ENCODE assay signal across 7 cellular contexts in genomic region chr16:4694664-4695451, GRCh38. TPM values are rescaled to one million over a fixed set of nuclear protein-coding genes. Genes with fewer than 3 reads are reported as not detected.
DNase-seq lines count a peak whose midpoint lies in the region; ATAC-seq, FAIRE-seq and TF ChIP-seq lines count a peak whose summit lies in the region.

No MANE protein-coding gene starts in this region.

- H3K4me1 Mint-ChIP-seq in activated naive CD8-positive, alpha-beta T cell treated with anti-CD3 and anti-CD28 coated beads for 36 hours, result peaks cover 22% of the 10 kb centered on the region

- no peaks in the 10 kb centered on the region for H3K9me3 Mint-ChIP-seq in activated naive CD8-positive, alpha-beta T cell treated with anti-CD3 and anti-CD28 coated beads for 36 hours

- H3K4me1 ChIP-seq in right cardiac atrium (ENCODE audit: control insufficient read depth, insufficient read depth, low read length), result peaks cover 7% of the 10 kb centered on the region
- peaks cover 14 to 58% (median 49%) of the 10 kb centered on the region in 6 donors for H3K4me1 ChIP-seq in spleen

- peaks cover 6% of the 10 kb centered on the region for H3K36me3 Mint-ChIP-seq in activated naive CD8-positive, alpha-beta T cell treated with anti-CD3 and anti-CD28 coated beads for 36 hours

- DNase-seq in HL-60 (ENCODE audit: low read depth in 1 of 2, low spot score in 1 of 2) (no peak), right cardiac atrium (peak; percentile 58 to 88 (median 85)), spleen (peak; percentile 79), urothelium cell line (ENCODE audit: low spot score) (no peak)
- DNase-seq in activated naive CD8-positive, alpha-beta T cell treated with anti-CD3 and anti-CD28 coated beads for 36 hours, result no peak

- 39% methylated on average over 25 of the region's 25 CpGs for WGBS in right cardiac atrium
- WGBS in spleen, 5 donors, result 54 to 75% (median 56%) methylated on average over 8 to 25 of the region's 25 CpGs

- ATAC-seq in right cardiac atrium (no peak), GM19463 (IDR thresholded peaks at IDR 0.05; ENCODE audit: unreplicated experiment) (no peak), GM21367 (IDR thresholded peaks at IDR 0.05; ENCODE audit: unreplicated experiment) (no peak)

- H3K36me3 ChIP-seq in spleen, result peaks cover 0 to 60% (median 47%) of the 10 kb centered on the region in 6 donors

- peak overlapping the region; percentile 68 for H3K27ac Mint-ChIP-seq in activated naive CD8-positive, alpha-beta T cell treated with anti-CD3 and anti-CD28 coated beads for 36 hours

- H3K27me3 Mint-ChIP-seq in activated naive CD8-positive, alpha-beta T cell treated with anti-CD3 and anti-CD28 coated beads for 36 hours, result no peaks in the 10 kb centered on the region

- peak overlapping the region; percentile 75 for H3K4me3 Mint-ChIP-seq in activated naive CD8-positive, alpha-beta T cell treated with anti-CD3 and anti-CD28 coated beads for 36 hours

- no peak for TF ChIP-seq POLR2A in spleen (IDR thresholded peaks at IDR 0.05)

- H3K4me3 ChIP-seq in HL-60 (replicated peaks; ENCODE audit: insufficient read depth, low read length) (peak overlapping the region; percentile 99), right cardiac atrium (ENCODE audit: low read length) (peak overlapping the region; percentile 65), spleen (peak overlapping the region in 5 of 8 donors; percentile 97 to 100 (median 99))

- H3K27me3 ChIP-seq in HL-60 (ENCODE audit: insufficient read depth, poor library complexity, severe bottlenecking) (no peaks in the 10 kb centered on the region), right cardiac atrium (ENCODE audit: control insufficient read depth, insufficient read depth) (no peaks in the 10 kb centered on the region), spleen (replicated peaks in 1 of 7) (no peaks in the 10 kb centered on the region)

- H3K27ac ChIP-seq in HL-60 (replicated peaks) (peak overlapping the region; percentile 28; the same call in 1 of the 2 replicates), right cardiac atrium (ENCODE audit: low read length) (peak overlapping the region; percentile 42), spleen (peak overlapping the region in 5 of 8 donors; percentile 48 to 97 (median 95))

- no peaks in the 10 kb centered on the region for H3K9me3 ChIP-seq in right cardiac atrium (ENCODE audit: control insufficient read depth, low read length)
- no peaks in the 10 kb centered on the region for H3K9me3 ChIP-seq in spleen

- intact Hi-C loops in right cardiac atrium (cut with DNase I), result loop anchor here in 1 of 4 donors (10.0 kb wide), 1 partner anchor 260 kb away; the partner anchor contains the start of gene SEC14L5
- intact Hi-C loops in spleen (cut with DNase I; ENCODE audit: low total_unique reads), result no loop called here

- no peak for FAIRE-seq in urothelium cell line (lab: Jason Lieb, UNC)

- no peak for TF ChIP-seq CTCF in HL-60 (IDR thresholded peaks at IDR 0.05; ENCODE audit: insufficient read depth, low read length)
- TF ChIP-seq CTCF in spleen (IDR thresholded peaks at IDR 0.05 in 8 of 11, conservative IDR thresholded peaks at IDR 0.05 in 3 of 11), result no peak

RNA-seq across cellular contexts. Expression of gene NUDT16L1, which starts 1.5 kb away (rescaled TPM):
- total RNA-seq in activated naive CD8-positive, alpha-beta T cell treated with anti-CD3 and anti-CD28 coated beads for 36 hours, result 10 to 100 TPM; 26.5 to 29.1 TPM
- 10 to 100 TPM; 30.5 to 55.2 (median 42.5) TPM for total RNA-seq in right cardiac atrium
- 62.3 TPM for polyA plus RNA-seq in right cardiac atrium
- 10 to 100 TPM; 26.2 to 37.4 (median 27.6) TPM for total RNA-seq in spleen
- 10 to 100 TPM; 29.0 to 47.2 (median 38.8) TPM for polyA plus RNA-seq in spleen

RNA-seq across cellular contexts. Expression of gene ANKS3, which starts 39.2 kb away (rescaled TPM):
- 10 to 100 TPM; 12.1 to 16.1 TPM for total RNA-seq in activated naive CD8-positive, alpha-beta T cell treated with anti-CD3 and anti-CD28 coated beads for 36 hours
- total RNA-seq in right cardiac atrium, result 10 to 100 TPM in 3 of 4 donors, 1 to 10 TPM in 1; 8.9 to 13.5 (median 11.4) TPM
- polyA plus RNA-seq in right cardiac atrium, result 11.0 TPM
- 10 to 100 TPM; 12.5 to 27.6 (median 21.8) TPM for total RNA-seq in spleen
- 10 to 100 TPM; 15.3 to 29.5 (median 26.2) TPM for polyA plus RNA-seq in spleen

RNA-seq across cellular contexts. Expression of gene DNAAF8, which starts 39.5 kb away (rescaled TPM):
- under 1 TPM; 0.10 to 0.62 TPM for total RNA-seq in activated naive CD8-positive, alpha-beta T cell treated with anti-CD3 and anti-CD28 coated beads for 36 hours
- under 1 TPM in 3 of 4 donors, not detected in 1; 0.28 to 0.49 (median 0.38) TPM for total RNA-seq in right cardiac atrium
- polyA plus RNA-seq in right cardiac atrium, result 1.3 TPM
- total RNA-seq in spleen, result 1 to 10 TPM in 1 of 7 donors, under 1 TPM in 3, not detected in 3; 0.57 to 1.2 (median 0.74) TPM
- polyA plus RNA-seq in spleen, result under 1 TPM; 0.17 to 0.35 (median 0.30) TPM

Comparison
In these comparisons a context has a peak if more than half of its experiments do, and no peak if none do; other contexts are left out.
1. DNase-seq: peak in right cardiac atrium (3 of 3) and spleen (single experiment); none in HL-60 (0 of 2), activated naive CD8-positive, alpha-beta T cell treated with anti-CD3 and anti-CD28 coated beads for 36 hours (single experiment) and urothelium cell line (single experiment).
2. H3K27ac ChIP-seq: peak in every context shown above with its lines; median percentile 95 in spleen; 42 in right cardiac atrium; 28 in HL-60.
3. Peak in every context shown above with its lines, with median percentiles within 50 percentile points of each other: H3K4me3 ChIP-seq.